In the genomic region with DNA sequence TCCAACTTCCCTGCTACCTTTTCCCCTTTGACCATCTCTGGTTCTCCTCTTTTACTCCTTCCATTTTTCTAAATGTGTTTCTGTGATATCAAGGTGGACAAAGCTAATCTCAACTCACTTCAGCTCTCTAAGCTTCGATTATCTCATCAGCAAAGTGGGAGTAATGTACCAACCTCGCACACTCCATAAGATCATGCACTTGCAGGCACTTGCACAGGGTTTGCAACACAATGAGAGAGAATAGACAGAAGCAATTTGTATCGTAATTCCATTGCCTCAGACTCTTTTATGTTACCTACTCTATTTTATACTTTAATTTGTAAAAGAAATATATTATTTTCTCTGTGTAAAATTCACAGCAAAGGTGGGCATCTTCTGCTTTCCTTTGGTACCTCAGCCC, we compare ENCODE assay signal across 1 cellular context.
TF ChIP-seq lines count a peak whose summit lies in the region.

No MANE protein-coding gene starts in this region.

TF ChIP-seq in K562, 482 proteins besides CTCF, POLR2A, EP300 and RAD21:
- TF ChIP-seq, protein P1, sequence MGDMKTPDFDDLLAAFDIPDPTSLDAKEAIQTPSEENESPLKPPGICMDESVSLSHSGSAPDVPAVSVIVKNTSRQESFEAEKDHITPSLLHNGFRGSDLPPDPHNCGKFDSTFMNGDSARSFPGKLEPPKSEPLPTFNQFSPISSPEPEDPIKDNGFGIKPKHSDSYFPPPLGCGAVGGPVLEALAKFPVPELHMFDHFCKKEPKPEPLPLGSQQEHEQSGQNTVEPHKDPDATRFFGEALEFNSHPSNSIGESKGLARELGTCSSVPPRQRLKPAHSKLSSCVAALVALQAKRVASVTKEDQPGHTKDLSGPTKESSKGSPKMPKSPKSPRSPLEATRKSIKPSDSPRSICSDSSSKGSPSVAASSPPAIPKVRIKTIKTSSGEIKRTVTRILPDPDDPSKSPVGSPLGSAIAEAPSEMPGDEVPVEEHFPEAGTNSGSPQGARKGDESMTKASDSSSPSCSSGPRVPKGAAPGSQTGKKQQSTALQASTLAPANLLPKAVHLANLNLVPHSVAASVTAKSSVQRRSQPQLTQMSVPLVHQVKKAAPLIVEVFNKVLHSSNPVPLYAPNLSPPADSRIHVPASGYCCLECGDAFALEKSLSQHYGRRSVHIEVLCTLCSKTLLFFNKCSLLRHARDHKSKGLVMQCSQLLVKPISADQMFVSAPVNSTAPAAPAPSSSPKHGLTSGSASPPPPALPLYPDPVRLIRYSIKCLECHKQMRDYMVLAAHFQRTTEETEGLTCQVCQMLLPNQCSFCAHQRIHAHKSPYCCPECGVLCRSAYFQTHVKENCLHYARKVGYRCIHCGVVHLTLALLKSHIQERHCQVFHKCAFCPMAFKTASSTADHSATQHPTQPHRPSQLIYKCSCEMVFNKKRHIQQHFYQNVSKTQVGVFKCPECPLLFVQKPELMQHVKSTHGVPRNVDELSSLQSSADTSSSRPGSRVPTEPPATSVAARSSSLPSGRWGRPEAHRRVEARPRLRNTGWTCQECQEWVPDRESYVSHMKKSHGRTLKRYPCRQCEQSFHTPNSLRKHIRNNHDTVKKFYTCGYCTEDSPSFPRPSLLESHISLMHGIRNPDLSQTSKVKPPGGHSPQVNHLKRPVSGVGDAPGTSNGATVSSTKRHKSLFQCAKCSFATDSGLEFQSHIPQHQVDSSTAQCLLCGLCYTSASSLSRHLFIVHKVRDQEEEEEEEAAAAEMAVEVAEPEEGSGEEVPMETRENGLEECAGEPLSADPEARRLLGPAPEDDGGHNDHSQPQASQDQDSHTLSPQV (IDR thresholded peaks at IDR 0.05), result no peak
- TF ChIP-seq NUFIP1 (IDR thresholded peaks at IDR 0.05; ENCODE audit: partially characterized antibody), result no peak
- no peak for TF ChIP-seq ZFP30 (CRISPR knock-in tag; IDR thresholded peaks at IDR 0.05; ENCODE audit: borderline replicate concordance)
- TF ChIP-seq ZNF583 (CRISPR knock-in tag; IDR thresholded peaks at IDR 0.05), result no peak
- TF ChIP-seq NR2F6 (CRISPR knock-in tag; IDR thresholded peaks at IDR 0.05), result no peak
TF ChIP-seq in K562: peak in this region for 0.
